ENCODE assay signal across 9 cellular contexts in genomic region chr10:117537904-117538524, GRCh38. TPM values are rescaled to one million over a fixed set of nuclear protein-coding genes. Genes with fewer than 3 reads are reported as not detected.
DNase-seq lines count a peak whose midpoint lies in the region; ATAC-seq, FAIRE-seq and TF ChIP-seq lines count a peak whose summit lies in the region.
"Had no signal": no experiment of that assay in that cellular context is flagged by ENCODE, and none has a peak within 500 bp of the region (broad histone marks: within the 10 kb centered on the region; RNA-seq: fewer than 3 reads in every experiment).

No MANE protein-coding gene starts in this region.

- H3K27ac Mint-ChIP-seq in activated naive CD8-positive, alpha-beta T cell treated with anti-CD3 and anti-CD28 coated beads, Interleukin-2, amount 50 U/mL, for 24 hours: no peak overlapping the region
- no peak overlapping the region for H3K27ac Mint-ChIP-seq in activated naive CD8-positive, alpha-beta T cell treated with anti-CD3 and anti-CD28 coated beads for 36 hours

- no peak overlapping the region for H3K4me3 Mint-ChIP-seq in activated naive CD8-positive, alpha-beta T cell treated with anti-CD3 and anti-CD28 coated beads, Interleukin-2, amount 50 U/mL, for 24 hours
- H3K4me3 Mint-ChIP-seq in activated naive CD8-positive, alpha-beta T cell treated with anti-CD3 and anti-CD28 coated beads for 36 hours: no peak overlapping the region

- H3K4me3 ChIP-seq in HUES64 (ENCODE audit: low read length): peak overlapping the region; percentile 36
- peak overlapping the region; percentile 37 to 46 for H3K4me3 ChIP-seq in uterus
- H3K4me3 ChIP-seq in pancreas: peak overlapping the region in 1 of 4 donors; percentile 29

- no peak for TF ChIP-seq POLR2A in uterus (IDR thresholded peaks at IDR 0.05)

- 7% methylated on average over 38 of the region's 38 CpGs for WGBS in HUES64
- WGBS in pancreas, 2 donors: 22 to 23% methylated on average over 38 of the region's 38 CpGs

- no peak for FAIRE-seq in pancreas (lab: Jason Lieb, UNC)

- no peaks in the 10 kb centered on the region for H3K36me3 Mint-ChIP-seq in activated naive CD8-positive, alpha-beta T cell treated with anti-CD3 and anti-CD28 coated beads, Interleukin-2, amount 50 U/mL, for 24 hours (ENCODE audit: low read depth)
- H3K36me3 Mint-ChIP-seq in activated naive CD8-positive, alpha-beta T cell treated with anti-CD3 and anti-CD28 coated beads for 36 hours: no peaks in the 10 kb centered on the region

- H3K9ac ChIP-seq in HUES64 (ENCODE audit: low read depth, low read length): no peak overlapping the region

- H3K27me3 ChIP-seq in HUES64 (ENCODE audit: insufficient read depth, low read length) (peaks cover 100% of the 10 kb centered on the region), uterus (no peaks in the 10 kb centered on the region), pancreas (peaks cover 7 to 78% (median 19%) of the 10 kb centered on the region in 4 donors)

- peak; percentile 50 for ATAC-seq in activated naive CD8-positive, alpha-beta T cell treated with anti-CD3 and anti-CD28 coated beads, Interleukin-2, amount 50 U/mL, for 24 hours
- ATAC-seq in pancreas: no peak

- DNase-seq in activated naive CD8-positive, alpha-beta T cell treated with anti-CD3 and anti-CD28 coated beads, Interleukin-2, amount 50 U/mL, for 24 hours: no peak
- DNase-seq in activated naive CD8-positive, alpha-beta T cell treated with anti-CD3 and anti-CD28 coated beads for 36 hours: no peak
- DNase-seq in iris pigment epithelial cell (ENCODE audit: low read depth) (peak; percentile 80), uterus (peak in 1 of 2 donors; percentile 52), A172 (ENCODE audit: low spot score) (no peak), DMS153 (lab: John Stamatoyannopoulos, UW) (no peak), pancreas (no peak)
- DNase-seq: occipital lobe had no signal

- H3K36me3 ChIP-seq in HUES64 (ENCODE audit: insufficient read depth, low read length) (no peaks in the 10 kb centered on the region), uterus (no peaks in the 10 kb centered on the region), pancreas (no peaks in the 10 kb centered on the region)

- no peaks in the 10 kb centered on the region for H3K9me3 Mint-ChIP-seq in activated naive CD8-positive, alpha-beta T cell treated with anti-CD3 and anti-CD28 coated beads, Interleukin-2, amount 50 U/mL, for 24 hours
- H3K9me3 Mint-ChIP-seq in activated naive CD8-positive, alpha-beta T cell treated with anti-CD3 and anti-CD28 coated beads for 36 hours: no peaks in the 10 kb centered on the region

- no peaks in the 10 kb centered on the region for H3K9me3 ChIP-seq in HUES64 (ENCODE audit: insufficient read depth, low read depth, low read length)
- H3K9me3 ChIP-seq in uterus: no peaks in the 10 kb centered on the region
- H3K9me3 ChIP-seq in pancreas: no peaks in the 10 kb centered on the region

- peaks cover 12% of the 10 kb centered on the region for H3K4me1 Mint-ChIP-seq in activated naive CD8-positive, alpha-beta T cell treated with anti-CD3 and anti-CD28 coated beads, Interleukin-2, amount 50 U/mL, for 24 hours
- peaks cover 14% of the 10 kb centered on the region for H3K4me1 Mint-ChIP-seq in activated naive CD8-positive, alpha-beta T cell treated with anti-CD3 and anti-CD28 coated beads for 36 hours

- TF ChIP-seq CTCF in uterus (IDR thresholded peaks at IDR 0.05) (no peak), pancreas (IDR thresholded peaks at IDR 0.05) (no peak)

- H3K4me1 ChIP-seq in HUES64 (ENCODE audit: insufficient read depth, low read length) (peaks cover 14% of the 10 kb centered on the region), uterus (peaks cover 0 to 3% of the 10 kb centered on the region in 2 donors), pancreas (peaks cover 6 to 16% (median 14%) of the 10 kb centered on the region in 3 donors)

- H3K27ac ChIP-seq in HUES64 (ENCODE audit: low read depth, low read length) (no peak overlapping the region), uterus (peak overlapping the region; percentile 98), pancreas (no peak overlapping the region)

- intact Hi-C loops in uterus (cut with DNase I; ENCODE audit: low total_unique reads) (no loop called here), pancreas (cut with DNase I) (no loop called here)

- H3K27me3 Mint-ChIP-seq in activated naive CD8-positive, alpha-beta T cell treated with anti-CD3 and anti-CD28 coated beads, Interleukin-2, amount 50 U/mL, for 24 hours: peaks cover 70% of the 10 kb centered on the region
- peaks cover 92% of the 10 kb centered on the region for H3K27me3 Mint-ChIP-seq in activated naive CD8-positive, alpha-beta T cell treated with anti-CD3 and anti-CD28 coated beads for 36 hours

RNA-seq across cellular contexts. Expression of gene EMX2, which starts 4.5 kb away (rescaled TPM):
- not detected for total RNA-seq in activated naive CD8-positive, alpha-beta T cell treated with anti-CD3 and anti-CD28 coated beads for 36 hours
- polyA plus RNA-seq in HUES64 (2013, experiment 1 of 2): 0.25 TPM
- 0.76 TPM for polyA plus RNA-seq in HUES64 (2013, experiment 2 of 2)
- total RNA-seq in uterus (100 to 1,000 TPM in 1 of 4 donors, 10 to 100 TPM in 2, 1 to 10 TPM in 1; 6.7 to 154 (median 17.1) TPM), pancreas (under 1 TPM in 2 of 6 donors, not detected in 4; 0.06 to 0.09 TPM)
- total RNA-seq in A172 (2014; rRNA removed; shearing (Covaris generic)): 0.05 and 0.81 TPM in 2 replicates
- polyA plus RNA-seq in pancreas: under 1 TPM; 0.09 to 0.27 TPM

Comparison
In these comparisons a context has a peak if more than half of its experiments do, and no peak if none do; other contexts are left out.
1. H3K27ac ChIP-seq: peak in uterus (2 of 2); none in HUES64 (single experiment) and pancreas (0 of 4).